ENCODE assay signal across 8 cellular contexts in the genomic region with DNA sequence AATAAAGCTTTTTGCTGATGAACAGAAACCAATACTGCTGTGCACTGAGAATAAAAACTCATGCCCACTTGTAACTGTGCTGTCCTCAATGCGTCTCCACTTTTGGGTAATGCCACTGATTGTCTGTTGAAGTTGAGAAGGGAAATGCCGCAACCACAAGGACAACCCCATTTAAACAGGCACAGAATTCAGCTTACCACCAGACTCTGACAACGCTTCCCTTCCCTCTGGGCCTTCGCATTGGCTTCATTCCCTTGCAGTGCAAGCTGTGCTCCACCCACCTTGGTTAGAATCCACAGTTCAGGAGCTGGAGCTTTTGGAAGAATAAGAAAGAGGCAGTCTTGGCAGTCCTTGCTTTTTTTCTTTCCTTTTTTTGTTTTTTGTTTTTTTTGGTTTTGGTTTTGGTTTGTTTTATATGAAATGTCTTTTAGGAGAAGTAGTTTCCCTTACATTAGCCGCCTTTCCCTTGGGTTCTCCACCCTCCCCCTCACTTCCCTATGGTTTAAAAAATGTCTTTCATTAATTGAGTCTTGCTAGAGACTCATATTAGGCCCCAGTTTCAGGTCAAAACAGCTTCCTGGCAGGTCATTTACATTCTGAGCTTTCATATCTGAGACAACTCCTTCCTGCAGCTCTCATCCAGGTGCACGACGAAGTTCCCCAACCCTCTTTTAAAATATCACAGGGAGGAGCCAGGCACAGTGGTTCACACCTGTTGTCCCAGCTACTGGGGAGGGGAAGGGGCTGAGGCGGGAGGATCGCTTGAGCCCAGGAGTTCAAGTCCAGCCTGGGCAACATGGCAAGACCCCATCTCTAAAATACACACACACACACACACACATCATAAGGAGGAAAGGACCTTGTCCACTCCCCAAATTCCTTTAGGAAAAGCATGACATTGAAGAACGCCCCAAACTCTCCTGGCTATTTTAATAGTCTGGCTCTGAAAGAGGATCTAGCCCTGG. TPM values are rescaled to one million over a fixed set of nuclear protein-coding genes. Genes with fewer than 3 reads are reported as not detected.
DNase-seq lines count a peak whose midpoint lies in the region; FAIRE-seq and TF ChIP-seq lines count a peak whose summit lies in the region.

No MANE protein-coding gene starts in this region.

- CTCF ChIA-PET in CD8-positive, alpha-beta memory T cell (lab: Charles Lee), result interaction anchor here (1.1 kb wide), 1 partner anchor 21 kb away, joined by 4 read pairs; a partner anchor contains a TSS
- CTCF ChIA-PET in SK-N-SH (lab: Yijun Ruan, JAX) (interaction anchor here (1.4 kb wide), 1 partner anchor 15 kb away, joined by 4 read pairs; no protein-coding TSS in a partner anchor), PC-9 (lab: Charles Lee) (no interaction called here)

- H3K4me1 Mint-ChIP-seq in CD8-positive, alpha-beta memory T cell, result peaks cover 27 to 34% (median 28%) of the 10 kb centered on the region in 3 donors
- H3K4me1 Mint-ChIP-seq in astrocyte (ENCODE audit: low read depth, unreplicated experiment), result peaks cover 24% of the 10 kb centered on the region

- intact Hi-C loops in tibial artery (cut with DNase I; ENCODE audit: low total_unique reads), result no loop called here
- intact Hi-C loops in PC-9 (cut with micrococcal nuclease; ENCODE audit: unreplicated experiment), result no loop called here

- FAIRE-seq in astrocyte (lab: Jason Lieb, UNC), result no peak

- H3K4me1 ChIP-seq in CD8-positive, alpha-beta memory T cell (ENCODE audit: insufficient read depth, low read length), result peaks cover 15% of the 10 kb centered on the region
- H3K4me1 ChIP-seq in astrocyte (ENCODE audit: insufficient read depth, low read length) (peaks cover 4% of the 10 kb centered on the region), tibial artery (peaks cover 0 to 24% (median 11%) of the 10 kb centered on the region in 4 donors), SK-N-SH (ENCODE audit: control insufficient read depth in 1 of 2, insufficient read depth in 2 of 2, low read depth in 1 of 2, low read length in 1 of 2) (no peaks in the 10 kb centered on the region), PC-9 (replicated peaks; ENCODE audit: insufficient read depth) (no peaks in the 10 kb centered on the region)

- POLR2A ChIA-PET in CD8-positive, alpha-beta memory T cell (lab: Charles Lee), result interaction anchor here (1.0 kb wide), 1 partner anchor 21 kb away, joined by 3 read pairs; a partner anchor contains a TSS
- POLR2A ChIA-PET in SK-N-SH (lab: Yijun Ruan, JAX), result no interaction called here
- POLR2A ChIA-PET in PC-9 (lab: Charles Lee; ENCODE audit: unreplicated experiment), result no interaction called here

- no peak overlapping the region for H3K27ac ChIP-seq in CD8-positive, alpha-beta memory T cell (ENCODE audit: low read depth, low read length)
- no peak overlapping the region for H3K27ac ChIP-seq in astrocyte (ENCODE audit: low read depth, low read length)
- peak overlapping the region; percentile 37 to 42 for H3K27ac ChIP-seq in tibial artery
- H3K27ac ChIP-seq in SK-N-SH (ENCODE audit: low read depth in 2 of 2, low read length in 1 of 2), result no peak overlapping the region
- no peak overlapping the region for H3K27ac ChIP-seq in PC-9

- DNase-seq in CD8-positive, alpha-beta memory T cell, result peak in 3 of 5 donors; percentile 24 to 34 (median 24)
- peak; percentile 73 for DNase-seq in Jurkat, Clone E6-1 (ENCODE audit: low read depth, low spot score)
- DNase-seq in astrocyte (ENCODE audit: low read depth) (peak; percentile 30), iris pigment epithelial cell (ENCODE audit: low read depth) (peak; percentile 45), tibial artery (peak; percentile 76 to 81), SK-N-SH (no peak), ecto neural progenitor cell (ENCODE audit: low spot score) (no peak), PC-9 (no peak)

- no peaks in the 10 kb centered on the region for H3K9me3 Mint-ChIP-seq in CD8-positive, alpha-beta memory T cell
- H3K9me3 Mint-ChIP-seq in astrocyte (ENCODE audit: unreplicated experiment), result no peaks in the 10 kb centered on the region

- H3K4me3 ChIP-seq in CD8-positive, alpha-beta memory T cell (ENCODE audit: low read length), result peak overlapping the region; percentile 6
- H3K4me3 ChIP-seq in Jurkat, Clone E6-1 (ENCODE audit: low read length), result no peak overlapping the region
- no peak overlapping the region for H3K4me3 ChIP-seq in astrocyte (ENCODE audit: insufficient read depth, low read depth, low read length)
- H3K4me3 ChIP-seq in tibial artery, result no peak overlapping the region
- no peak overlapping the region for H3K4me3 ChIP-seq in SK-N-SH (ENCODE audit: low read depth in 2 of 2, low read length in 1 of 2)
- no peak overlapping the region for H3K4me3 ChIP-seq in PC-9

- 96% methylated on average over 10 of the region's 10 CpGs for WGBS in SK-N-SH (ENCODE audit: low lambda C conversion rate)

- H2AFZ ChIP-seq in astrocyte (ENCODE audit: low read depth, low read length) (no peak overlapping the region), SK-N-SH (ENCODE audit: low read depth) (no peak overlapping the region), PC-9 (no peak overlapping the region)

- no peak overlapping the region for H3K4me2 ChIP-seq in astrocyte (ENCODE audit: low read length)
- H3K4me2 ChIP-seq in SK-N-SH, result no peak overlapping the region
- H3K4me2 ChIP-seq in PC-9, result no peak overlapping the region

- H3K9me3 ChIP-seq in CD8-positive, alpha-beta memory T cell (ENCODE audit: low read length), result no peaks in the 10 kb centered on the region
- H3K9me3 ChIP-seq in astrocyte (ENCODE audit: insufficient read depth, low read depth, low read length), result no peaks in the 10 kb centered on the region
- no peaks in the 10 kb centered on the region for H3K9me3 ChIP-seq in tibial artery
- no peaks in the 10 kb centered on the region for H3K9me3 ChIP-seq in SK-N-SH
- no peaks in the 10 kb centered on the region for H3K9me3 ChIP-seq in PC-9 (ENCODE audit: insufficient read depth, low read depth)

- peaks cover 4 to 43% (median 22%) of the 10 kb centered on the region in 3 donors for H3K36me3 Mint-ChIP-seq in CD8-positive, alpha-beta memory T cell
- peaks cover 9% of the 10 kb centered on the region for H3K36me3 Mint-ChIP-seq in astrocyte (ENCODE audit: low read depth, unreplicated experiment)

- no peaks in the 10 kb centered on the region for H3K79me2 ChIP-seq in astrocyte (ENCODE audit: insufficient read depth, low read length)
- no peaks in the 10 kb centered on the region; the same call in 1 of the 2 replicates for H3K79me2 ChIP-seq in SK-N-SH (ENCODE audit: insufficient read depth)
- H3K79me2 ChIP-seq in PC-9 (ENCODE audit: low read depth), result no peaks in the 10 kb centered on the region

- no peaks in the 10 kb centered on the region for H3K27me3 ChIP-seq in CD8-positive, alpha-beta memory T cell (ENCODE audit: insufficient read depth, low read length, poor library complexity, severe bottlenecking)
- H3K27me3 ChIP-seq in astrocyte (ENCODE audit: insufficient read depth, low read length) (no peaks in the 10 kb centered on the region), tibial artery (no peaks in the 10 kb centered on the region), SK-N-SH (ENCODE audit: insufficient read depth) (no peaks in the 10 kb centered on the region), PC-9 (ENCODE audit: insufficient read depth, low read depth) (no peaks in the 10 kb centered on the region)

- H3K9ac ChIP-seq in astrocyte (ENCODE audit: low read length), result no peak overlapping the region
- no peak overlapping the region for H3K9ac ChIP-seq in SK-N-SH

- H4K20me1 ChIP-seq in astrocyte (ENCODE audit: insufficient read depth, low read length) (no peaks in the 10 kb centered on the region), SK-N-SH (ENCODE audit: insufficient read depth) (no peaks in the 10 kb centered on the region), PC-9 (ENCODE audit: insufficient read depth) (no peaks in the 10 kb centered on the region)

- H3K27me3 Mint-ChIP-seq in CD8-positive, alpha-beta memory T cell, result no peaks in the 10 kb centered on the region
- H3K27me3 Mint-ChIP-seq in astrocyte (ENCODE audit: low read depth, unreplicated experiment), result no peaks in the 10 kb centered on the region

- H3F3A ChIP-seq in SK-N-SH (replicated peaks; ENCODE audit: insufficient read depth) (peaks cover 19% of the 10 kb centered on the region), PC-9 (ENCODE audit: insufficient read depth, low read depth) (peaks cover 3% of the 10 kb centered on the region; the same call in 1 of the 2 replicates)

- no TSS peak for BruUV-seq in PC-9 (replicated peaks; lab: Mats Ljungman, UMichigan)

- TF ChIP-seq CTCF in astrocyte (IDR thresholded peaks at IDR 0.05; ENCODE audit: insufficient read depth, low read depth, low read length), result no peak
- TF ChIP-seq CTCF in tibial artery (IDR thresholded peaks at IDR 0.05), result no peak
- no peak for TF ChIP-seq CTCF in SK-N-SH (IDR thresholded peaks at IDR 0.05)
- no peak for TF ChIP-seq CTCF in PC-9 (conservative IDR thresholded peaks at IDR 0.05)

- H3K36me3 ChIP-seq in CD8-positive, alpha-beta memory T cell (ENCODE audit: insufficient read depth, low read length), result peaks cover 8% of the 10 kb centered on the region
- H3K36me3 ChIP-seq in astrocyte (ENCODE audit: insufficient read depth, low read length), result peaks cover 14% of the 10 kb centered on the region
- H3K36me3 ChIP-seq in tibial artery, result peaks cover 8 to 23% (median 16%) of the 10 kb centered on the region in 3 donors
- peaks cover 16 to 35% of the 10 kb centered on the region in 2 experiments for H3K36me3 ChIP-seq in SK-N-SH (replicated peaks in 1 of 2; ENCODE audit: control insufficient read depth in 1 of 2, insufficient read depth in 2 of 2, low read length in 1 of 2)
- no peaks in the 10 kb centered on the region for H3K36me3 ChIP-seq in PC-9 (ENCODE audit: low read depth)

- H3K4me3 Mint-ChIP-seq in CD8-positive, alpha-beta memory T cell, result peak overlapping the region in 6 of 7 donors; percentile 42 to 83 (median 70)
- no peak overlapping the region for H3K4me3 Mint-ChIP-seq in astrocyte (ENCODE audit: unreplicated experiment)

- H3K9me2 ChIP-seq in SK-N-SH (no peaks in the 10 kb centered on the region), PC-9 (ENCODE audit: insufficient read depth) (no peaks in the 10 kb centered on the region)

- TF ChIP-seq RAD21 in SK-N-SH (IDR thresholded peaks at IDR 0.05; ENCODE audit: low read length), result no peak

- H3K27ac Mint-ChIP-seq in CD8-positive, alpha-beta memory T cell, result peak overlapping the region; percentile 67 to 97 (median 92)
- H3K27ac Mint-ChIP-seq in astrocyte (ENCODE audit: unreplicated experiment), result no peak overlapping the region

- TF ChIP-seq EP300 in SK-N-SH (IDR thresholded peaks at IDR 0.05; ENCODE audit: borderline replicate concordance in 1 of 2, low read depth in 1 of 2, low read length in 1 of 2), result no peak

RNA-seq across cellular contexts. Expression of a gene that starts 20.7 kb away (rescaled TPM):
- 10 to 100 TPM; 32.2 to 32.4 TPM for total RNA-seq in CD8-positive, alpha-beta memory T cell
- 47.1 TPM for polyA plus RNA-seq in CD8-positive, alpha-beta memory T cell
- polyA plus RNA-seq in Jurkat, Clone E6-1 (2012; ENCODE audit: insufficient read depth, insufficient read length), result 20.9 TPM
- total RNA-seq in astrocyte (not detected in 2 replicates), PC-9 (2021) (not detected in 2 replicates)
- 0.03 and 0.08 TPM in 2 replicates for polyA plus RNA-seq in SK-N-SH (2012; rRNA removed)
- polyA plus RNA-seq in SK-N-SH (2012; cell fraction: cytosol; rRNA removed), result 0.01 and 0.03 TPM in 2 replicates
- 0.06 TPM in 2 replicates for polyA plus RNA-seq in SK-N-SH (2012; cell fraction: nucleus; rRNA removed)

RNA-seq across cellular contexts. Expression of a gene that starts 51.1 kb away (rescaled TPM):
- 10 to 100 TPM; 13.5 to 13.8 TPM for total RNA-seq in CD8-positive, alpha-beta memory T cell
- 0.25 TPM for polyA plus RNA-seq in CD8-positive, alpha-beta memory T cell
- 1.4 TPM for polyA plus RNA-seq in Jurkat, Clone E6-1 (2012; ENCODE audit: insufficient read depth, insufficient read length)
- total RNA-seq in astrocyte (34.1 and 36.2 TPM in 2 replicates), PC-9 (2021) (22.7 and 32.7 TPM in 2 replicates)
- 2.5 and 3.2 TPM in 2 replicates for polyA plus RNA-seq in SK-N-SH (2012; rRNA removed)
- polyA plus RNA-seq in SK-N-SH (2012; cell fraction: cytosol; rRNA removed), result 1.6 and 2.4 TPM in 2 replicates
- 3.7 and 6.8 TPM in 2 replicates for polyA plus RNA-seq in SK-N-SH (2012; cell fraction: nucleus; rRNA removed)

RNA-seq across cellular contexts. Expression of a gene that starts 51.1 kb away (rescaled TPM):
- 10 to 100 TPM; 87.2 to 92.0 TPM for total RNA-seq in CD8-positive, alpha-beta memory T cell
- 46.0 TPM for polyA plus RNA-seq in CD8-positive, alpha-beta memory T cell
- polyA plus RNA-seq in Jurkat, Clone E6-1 (2012; ENCODE audit: insufficient read depth, insufficient read length), result 70.1 TPM
- total RNA-seq in astrocyte, result 87.4 and 87.6 TPM in 2 replicates
- polyA plus RNA-seq in SK-N-SH (2012; rRNA removed), result 38.0 and 49.6 TPM in 2 replicates
- 46.4 and 51.3 TPM in 2 replicates for polyA plus RNA-seq in SK-N-SH (2012; cell fraction: cytosol; rRNA removed)
- 59.8 and 83.2 TPM in 2 replicates for polyA plus RNA-seq in SK-N-SH (2012; cell fraction: nucleus; rRNA removed)
- total RNA-seq in PC-9 (2021), result 91.0 and 91.1 TPM in 2 replicates

Comparison
In these comparisons a context has a peak if more than half of its experiments do, and no peak if none do; other contexts are left out.
1. DNase-seq: peak in CD8-positive, alpha-beta memory T cell (3 of 5), Jurkat, Clone E6-1 (single experiment), astrocyte (single experiment), iris pigment epithelial cell (single experiment) and tibial artery (2 of 2); none in SK-N-SH (single experiment), ecto neural progenitor cell (single experiment) and PC-9 (0 of 2).
2. H3K27ac ChIP-seq: peak in tibial artery (2 of 2); none in CD8-positive, alpha-beta memory T cell (single experiment), astrocyte (single experiment), SK-N-SH (0 of 2) and PC-9 (single experiment).
3. RNA of a gene that starts 20.7 kb away (total RNA-seq): 32.2 to 32.4 TPM in CD8-positive, alpha-beta memory T cell; not detected in PC-9 and not detected in astrocyte; every median in the first group is over 10 times any median in the second.